1 cellular context compared by ENCODE assay signal in the genomic region with DNA sequence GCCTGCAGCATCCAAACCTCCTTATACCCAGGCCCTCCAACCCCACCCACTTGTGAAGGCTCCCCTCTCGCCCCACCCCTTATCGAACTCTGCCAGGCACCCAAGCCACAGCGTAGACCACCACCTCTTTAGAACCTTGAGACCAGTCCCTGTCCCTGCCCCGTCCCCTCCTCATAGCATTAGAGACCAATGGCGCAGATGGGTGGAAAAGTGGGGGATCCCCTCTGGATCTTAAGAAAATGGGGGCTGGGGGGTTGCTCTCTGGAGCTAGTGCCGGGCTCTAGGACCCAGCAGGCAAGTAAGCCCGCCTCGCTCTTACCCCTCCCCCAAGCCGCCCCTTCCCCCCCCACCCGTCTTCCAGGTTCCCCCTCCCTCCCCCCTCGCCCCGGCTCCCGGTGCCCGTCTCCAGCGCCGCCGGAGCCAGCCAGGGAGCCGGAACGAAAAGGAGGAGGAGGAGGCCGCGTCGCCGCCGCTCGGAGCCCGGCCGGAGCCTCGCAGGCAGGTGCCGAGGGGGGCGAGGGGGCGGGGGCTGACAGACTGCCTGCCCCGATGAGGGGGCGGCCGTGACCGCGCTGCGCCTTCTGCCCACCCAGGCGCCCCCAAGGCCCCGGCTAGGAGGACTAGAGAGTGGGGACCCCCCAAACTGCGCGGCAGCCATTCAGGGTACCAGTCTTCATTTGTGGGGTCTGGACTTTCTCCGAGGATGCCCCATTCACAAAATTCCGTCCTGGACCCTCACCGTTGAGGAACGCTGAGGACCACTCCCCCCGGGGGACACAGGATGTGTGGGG.
A peak's percentile ranks its signal among the peaks of the same experiment; 100 is the strongest.
TF ChIP-seq lines count a peak whose summit lies in the region.

A gene with protein sequence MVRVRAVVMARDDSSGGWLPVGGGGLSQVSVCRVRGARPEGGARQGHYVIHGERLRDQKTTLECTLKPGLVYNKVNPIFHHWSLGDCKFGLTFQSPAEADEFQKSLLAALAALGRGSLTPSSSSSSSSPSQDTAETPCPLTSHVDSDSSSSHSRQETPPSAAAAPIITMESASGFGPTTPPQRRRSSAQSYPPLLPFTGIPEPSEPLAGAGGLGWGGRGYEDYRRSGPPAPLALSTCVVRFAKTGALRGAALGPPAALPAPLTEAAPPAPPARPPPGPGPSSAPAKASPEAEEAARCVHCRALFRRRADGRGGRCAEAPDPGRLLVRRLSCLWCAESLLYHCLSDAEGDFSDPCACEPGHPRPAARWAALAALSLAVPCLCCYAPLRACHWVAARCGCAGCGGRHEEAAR (plus strand): TSS at position 388 of the 791 bp plus-strand sequence. CDS start 1,606 bp downstream, outside the sequence.

TF ChIP-seq in HEK293, 187 proteins besides CTCF, POLR2A, EP300 and RAD21 (continued from another document and continues in another):
- TF ChIP-seq, protein P1, sequence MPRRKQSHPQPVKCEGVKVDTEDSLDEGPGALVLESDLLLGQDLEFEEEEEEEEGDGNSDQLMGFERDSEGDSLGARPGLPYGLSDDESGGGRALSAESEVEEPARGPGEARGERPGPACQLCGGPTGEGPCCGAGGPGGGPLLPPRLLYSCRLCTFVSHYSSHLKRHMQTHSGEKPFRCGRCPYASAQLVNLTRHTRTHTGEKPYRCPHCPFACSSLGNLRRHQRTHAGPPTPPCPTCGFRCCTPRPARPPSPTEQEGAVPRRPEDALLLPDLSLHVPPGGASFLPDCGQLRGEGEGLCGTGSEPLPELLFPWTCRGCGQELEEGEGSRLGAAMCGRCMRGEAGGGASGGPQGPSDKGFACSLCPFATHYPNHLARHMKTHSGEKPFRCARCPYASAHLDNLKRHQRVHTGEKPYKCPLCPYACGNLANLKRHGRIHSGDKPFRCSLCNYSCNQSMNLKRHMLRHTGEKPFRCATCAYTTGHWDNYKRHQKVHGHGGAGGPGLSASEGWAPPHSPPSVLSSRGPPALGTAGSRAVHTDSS (tag by site-specific recombination; IDR thresholded peaks at IDR 0.05) = peak; percentile 52; the same call in 1 of the 2 replicates
- TF ChIP-seq MEIS1 (CRISPR knock-in tag; IDR thresholded peaks at IDR 0.05; ENCODE audit: borderline replicate concordance) (no peak), GFI1B (tag by site-specific recombination; IDR thresholded peaks at IDR 0.05) (no peak), SETDB1 (IDR thresholded peaks at IDR 0.05; ENCODE audit: insufficient read length, low read length) (no peak), ZNF16 (tag by site-specific recombination; IDR thresholded peaks at IDR 0.05; ENCODE audit: low read depth) (no peak), ZBTB8A (tag by site-specific recombination; IDR thresholded peaks at IDR 0.05) (peak; percentile 53; the same call in 1 of the 2 replicates), ZNF214 (tag by site-specific recombination; IDR thresholded peaks at IDR 0.05; ENCODE audit: borderline replicate concordance) (no peak), ZNF426 (tag by site-specific recombination; IDR thresholded peaks at IDR 0.05) (no peak), ZNF248 (tag by site-specific recombination; IDR thresholded peaks at IDR 0.05) (no peak), ZNF785 (tag by site-specific recombination; IDR thresholded peaks at IDR 0.05) (no peak; the same call in 1 of the 2 replicates), ZNF202 (tag by site-specific recombination; IDR thresholded peaks at IDR 0.05; ENCODE audit: borderline replicate concordance) (no peak), ZNF394 (tag by site-specific recombination; IDR thresholded peaks at IDR 0.05; ENCODE audit: borderline replicate concordance) (peak; percentile 12; the same call in 1 of the 2 replicates), ZNF121 (tag by site-specific recombination; IDR thresholded peaks at IDR 0.05) (peak; percentile 52; the same call in 1 of the 2 replicates), TRIM28 (IDR thresholded peaks at IDR 0.05; ENCODE audit: borderline replicate concordance, low read length) (no peak), FEZF1 (tag by site-specific recombination; IDR thresholded peaks at IDR 0.05) (no peak), ZNF138 (tag by site-specific recombination; IDR thresholded peaks at IDR 0.05; ENCODE audit: borderline replicate concordance) (no peak), ZNF146 (tag by site-specific recombination; IDR thresholded peaks at IDR 0.05) (no peak), ZNF184 (tag by site-specific recombination; IDR thresholded peaks at IDR 0.05) (no peak), HOXA7 (CRISPR knock-in tag; IDR thresholded peaks at IDR 0.05; ENCODE audit: borderline replicate concordance) (no peak), ZNF24 (tag by site-specific recombination; IDR thresholded peaks at IDR 0.05) (peak; percentile 72; the same call in 1 of the 2 replicates), SP7 (tag by site-specific recombination; IDR thresholded peaks at IDR 0.05) (peak; percentile 51), ZNF366 (tag by site-specific recombination; conservative IDR thresholded peaks at IDR 0.05) (no peak), OSR2 (tag by site-specific recombination; IDR thresholded peaks at IDR 0.05) (no peak)
- TF ChIP-seq, protein P2, sequence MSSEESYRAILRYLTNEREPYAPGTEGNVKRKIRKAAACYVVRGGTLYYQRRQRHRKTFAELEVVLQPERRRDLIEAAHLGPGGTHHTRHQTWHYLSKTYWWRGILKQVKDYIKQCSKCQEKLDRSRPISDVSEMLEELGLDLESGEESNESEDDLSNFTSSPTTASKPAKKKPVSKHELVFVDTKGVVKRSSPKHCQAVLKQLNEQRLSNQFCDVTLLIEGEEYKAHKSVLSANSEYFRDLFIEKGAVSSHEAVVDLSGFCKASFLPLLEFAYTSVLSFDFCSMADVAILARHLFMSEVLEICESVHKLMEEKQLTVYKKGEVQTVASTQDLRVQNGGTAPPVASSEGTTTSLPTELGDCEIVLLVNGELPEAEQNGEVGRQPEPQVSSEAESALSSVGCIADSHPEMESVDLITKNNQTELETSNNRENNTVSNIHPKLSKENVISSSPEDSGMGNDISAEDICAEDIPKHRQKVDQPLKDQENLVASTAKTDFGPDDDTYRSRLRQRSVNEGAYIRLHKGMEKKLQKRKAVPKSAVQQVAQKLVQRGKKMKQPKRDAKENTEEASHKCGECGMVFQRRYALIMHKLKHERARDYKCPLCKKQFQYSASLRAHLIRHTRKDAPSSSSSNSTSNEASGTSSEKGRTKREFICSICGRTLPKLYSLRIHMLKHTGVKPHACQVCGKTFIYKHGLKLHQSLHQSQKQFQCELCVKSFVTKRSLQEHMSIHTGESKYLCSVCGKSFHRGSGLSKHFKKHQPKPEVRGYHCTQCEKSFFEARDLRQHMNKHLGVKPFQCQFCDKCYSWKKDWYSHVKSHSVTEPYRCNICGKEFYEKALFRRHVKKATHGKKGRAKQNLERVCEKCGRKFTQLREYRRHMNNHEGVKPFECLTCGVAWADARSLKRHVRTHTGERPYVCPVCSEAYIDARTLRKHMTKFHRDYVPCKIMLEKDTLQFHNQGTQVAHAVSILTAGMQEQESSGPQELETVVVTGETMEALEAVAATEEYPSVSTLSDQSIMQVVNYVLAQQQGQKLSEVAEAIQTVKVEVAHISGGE (tag by site-specific recombination; conservative IDR thresholded peaks at IDR 0.05; ENCODE audit: low read depth) = no peak
- TF ChIP-seq, protein P3, sequence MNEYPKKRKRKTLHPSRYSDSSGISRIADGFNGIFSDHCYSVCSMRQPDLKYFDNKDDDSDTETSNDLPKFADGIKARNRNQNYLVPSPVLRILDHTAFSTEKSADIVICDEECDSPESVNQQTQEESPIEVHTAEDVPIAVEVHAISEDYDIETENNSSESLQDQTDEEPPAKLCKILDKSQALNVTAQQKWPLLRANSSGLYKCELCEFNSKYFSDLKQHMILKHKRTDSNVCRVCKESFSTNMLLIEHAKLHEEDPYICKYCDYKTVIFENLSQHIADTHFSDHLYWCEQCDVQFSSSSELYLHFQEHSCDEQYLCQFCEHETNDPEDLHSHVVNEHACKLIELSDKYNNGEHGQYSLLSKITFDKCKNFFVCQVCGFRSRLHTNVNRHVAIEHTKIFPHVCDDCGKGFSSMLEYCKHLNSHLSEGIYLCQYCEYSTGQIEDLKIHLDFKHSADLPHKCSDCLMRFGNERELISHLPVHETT (tag by site-specific recombination; IDR thresholded peaks at IDR 0.05) = 0 out of 2 replicates have a peak, but pooled peaks have one; percentile 53
- TF ChIP-seq, protein P4, sequence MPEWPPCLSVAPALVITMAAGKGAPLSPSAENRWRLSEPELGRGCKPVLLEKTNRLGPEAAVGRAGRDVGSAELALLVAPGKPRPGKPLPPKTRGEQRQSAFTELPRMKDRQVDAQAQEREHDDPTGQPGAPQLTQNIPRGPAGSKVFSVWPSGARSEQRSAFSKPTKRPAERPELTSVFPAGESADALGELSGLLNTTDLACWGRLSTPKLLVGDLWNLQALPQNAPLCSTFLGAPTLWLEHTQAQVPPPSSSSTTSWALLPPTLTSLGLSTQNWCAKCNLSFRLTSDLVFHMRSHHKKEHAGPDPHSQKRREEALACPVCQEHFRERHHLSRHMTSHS (tag by site-specific recombination; IDR thresholded peaks at IDR 0.05) = no peak
- TF ChIP-seq, protein P5, sequence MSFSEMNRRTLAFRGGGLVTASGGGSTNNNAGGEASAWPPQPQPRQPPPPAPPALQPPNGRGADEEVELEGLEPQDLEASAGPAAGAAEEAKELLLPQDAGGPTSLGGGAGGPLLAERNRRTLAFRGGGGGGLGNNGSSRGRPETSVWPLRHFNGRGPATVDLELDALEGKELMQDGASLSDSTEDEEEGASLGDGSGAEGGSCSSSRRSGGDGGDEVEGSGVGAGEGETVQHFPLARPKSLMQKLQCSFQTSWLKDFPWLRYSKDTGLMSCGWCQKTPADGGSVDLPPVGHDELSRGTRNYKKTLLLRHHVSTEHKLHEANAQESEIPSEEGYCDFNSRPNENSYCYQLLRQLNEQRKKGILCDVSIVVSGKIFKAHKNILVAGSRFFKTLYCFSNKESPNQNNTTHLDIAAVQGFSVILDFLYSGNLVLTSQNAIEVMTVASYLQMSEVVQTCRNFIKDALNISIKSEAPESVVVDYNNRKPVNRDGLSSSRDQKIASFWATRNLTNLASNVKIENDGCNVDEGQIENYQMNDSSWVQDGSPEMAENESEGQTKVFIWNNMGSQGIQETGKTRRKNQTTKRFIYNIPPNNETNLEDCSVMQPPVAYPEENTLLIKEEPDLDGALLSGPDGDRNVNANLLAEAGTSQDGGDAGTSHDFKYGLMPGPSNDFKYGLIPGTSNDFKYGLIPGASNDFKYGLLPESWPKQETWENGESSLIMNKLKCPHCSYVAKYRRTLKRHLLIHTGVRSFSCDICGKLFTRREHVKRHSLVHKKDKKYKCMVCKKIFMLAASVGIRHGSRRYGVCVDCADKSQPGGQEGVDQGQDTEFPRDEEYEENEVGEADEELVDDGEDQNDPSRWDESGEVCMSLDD (tag by site-specific recombination; IDR thresholded peaks at IDR 0.05) = peak; percentile 98
- TF ChIP-seq, protein P6, sequence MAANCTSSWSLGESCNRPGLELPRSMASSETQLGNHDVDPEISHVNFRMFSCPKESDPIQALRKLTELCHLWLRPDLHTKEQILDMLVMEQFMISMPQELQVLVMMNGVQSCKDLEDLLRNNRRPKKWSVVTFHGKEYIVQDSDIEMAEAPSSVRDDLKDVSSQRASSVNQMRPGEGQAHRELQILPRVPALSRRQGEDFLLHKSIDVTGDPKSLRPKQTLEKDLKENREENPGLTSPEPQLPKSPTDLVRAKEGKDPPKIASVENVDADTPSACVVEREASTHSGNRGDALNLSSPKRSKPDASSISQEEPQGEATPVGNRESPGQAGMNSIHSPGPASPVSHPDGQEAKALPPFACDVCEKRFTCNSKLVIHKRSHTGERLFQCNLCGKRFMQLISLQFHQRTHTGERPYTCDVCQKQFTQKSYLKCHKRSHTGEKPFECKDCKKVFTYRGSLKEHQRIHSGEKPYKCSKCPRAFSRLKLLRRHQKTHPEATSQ (tag by site-specific recombination; IDR thresholded peaks at IDR 0.05) = no peak
- TF ChIP-seq, protein P7, sequence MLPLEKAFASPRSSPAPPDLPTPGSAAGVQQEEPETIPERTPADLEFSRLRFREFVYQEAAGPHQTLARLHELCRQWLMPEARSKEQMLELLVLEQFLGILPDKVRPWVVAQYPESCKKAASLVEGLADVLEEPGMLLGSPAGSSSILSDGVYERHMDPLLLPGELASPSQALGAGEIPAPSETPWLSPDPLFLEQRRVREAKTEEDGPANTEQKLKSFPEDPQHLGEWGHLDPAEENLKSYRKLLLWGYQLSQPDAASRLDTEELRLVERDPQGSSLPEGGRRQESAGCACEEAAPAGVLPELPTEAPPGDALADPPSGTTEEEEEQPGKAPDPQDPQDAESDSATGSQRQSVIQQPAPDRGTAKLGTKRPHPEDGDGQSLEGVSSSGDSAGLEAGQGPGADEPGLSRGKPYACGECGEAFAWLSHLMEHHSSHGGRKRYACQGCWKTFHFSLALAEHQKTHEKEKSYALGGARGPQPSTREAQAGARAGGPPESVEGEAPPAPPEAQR (tag by site-specific recombination; IDR thresholded peaks at IDR 0.05) = peak; percentile 83; the same call in 1 of the 2 replicates
- TF ChIP-seq, protein P8, sequence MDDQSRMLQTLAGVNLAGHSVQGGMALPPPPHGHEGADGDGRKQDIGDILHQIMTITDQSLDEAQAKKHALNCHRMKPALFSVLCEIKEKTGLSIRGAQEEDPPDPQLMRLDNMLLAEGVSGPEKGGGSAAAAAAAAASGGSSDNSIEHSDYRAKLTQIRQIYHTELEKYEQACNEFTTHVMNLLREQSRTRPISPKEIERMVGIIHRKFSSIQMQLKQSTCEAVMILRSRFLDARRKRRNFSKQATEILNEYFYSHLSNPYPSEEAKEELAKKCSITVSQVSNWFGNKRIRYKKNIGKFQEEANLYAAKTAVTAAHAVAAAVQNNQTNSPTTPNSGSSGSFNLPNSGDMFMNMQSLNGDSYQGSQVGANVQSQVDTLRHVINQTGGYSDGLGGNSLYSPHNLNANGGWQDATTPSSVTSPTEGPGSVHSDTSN (CRISPR knock-in tag; IDR thresholded peaks at IDR 0.05) = no peak
- TF ChIP-seq, protein P9, sequence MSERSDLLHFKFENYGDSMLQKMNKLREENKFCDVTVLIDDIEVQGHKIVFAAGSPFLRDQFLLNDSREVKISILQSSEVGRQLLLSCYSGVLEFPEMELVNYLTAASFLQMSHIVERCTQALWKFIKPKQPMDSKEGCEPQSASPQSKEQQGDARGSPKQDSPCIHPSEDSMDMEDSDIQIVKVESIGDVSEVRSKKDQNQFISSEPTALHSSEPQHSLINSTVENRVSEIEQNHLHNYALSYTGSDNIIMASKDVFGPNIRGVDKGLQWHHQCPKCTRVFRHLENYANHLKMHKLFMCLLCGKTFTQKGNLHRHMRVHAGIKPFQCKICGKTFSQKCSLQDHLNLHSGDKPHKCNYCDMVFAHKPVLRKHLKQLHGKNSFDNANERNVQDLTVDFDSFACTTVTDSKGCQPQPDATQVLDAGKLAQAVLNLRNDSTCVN (tag by site-specific recombination; optimal IDR thresholded peaks at IDR 0.05) = no peak
- TF ChIP-seq, protein P10, sequence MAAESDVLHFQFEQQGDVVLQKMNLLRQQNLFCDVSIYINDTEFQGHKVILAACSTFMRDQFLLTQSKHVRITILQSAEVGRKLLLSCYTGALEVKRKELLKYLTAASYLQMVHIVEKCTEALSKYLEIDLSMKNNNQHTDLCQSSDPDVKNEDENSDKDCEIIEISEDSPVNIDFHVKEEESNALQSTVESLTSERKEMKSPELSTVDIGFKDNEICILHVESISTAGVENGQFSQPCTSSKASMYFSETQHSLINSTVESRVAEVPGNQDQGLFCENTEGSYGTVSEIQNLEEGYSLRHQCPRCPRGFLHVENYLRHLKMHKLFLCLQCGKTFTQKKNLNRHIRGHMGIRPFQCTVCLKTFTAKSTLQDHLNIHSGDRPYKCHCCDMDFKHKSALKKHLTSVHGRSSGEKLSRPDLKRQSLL (tag by site-specific recombination; IDR thresholded peaks at IDR 0.05) = peak; percentile 97
